8 cellular contexts compared by ENCODE assay signal in the genomic region with DNA sequence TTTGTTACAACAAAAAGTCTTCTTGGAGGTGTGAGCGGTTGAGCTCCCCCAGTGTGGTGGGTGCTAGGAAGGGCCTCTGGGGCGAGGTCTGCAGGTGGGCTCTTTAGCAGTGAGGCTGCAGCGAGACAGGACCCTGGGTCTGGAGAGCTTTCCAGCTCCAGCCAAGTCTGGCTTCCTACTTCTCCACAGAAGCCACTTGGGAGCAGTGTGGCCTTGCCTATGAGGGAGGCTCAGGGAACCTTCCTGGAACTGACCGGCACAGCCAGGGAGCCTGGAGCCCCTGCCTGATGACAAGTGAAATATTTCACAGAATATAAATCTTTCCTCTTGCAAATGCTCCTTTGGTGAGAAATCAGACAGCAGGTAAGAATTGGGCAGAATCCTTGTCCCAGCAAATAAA.
A peak's percentile ranks its signal among the peaks of the same experiment; 100 is the strongest.
DNase-seq lines count a peak whose midpoint lies in the region; ATAC-seq and TF ChIP-seq lines count a peak whose summit lies in the region.
"Had no signal": no experiment of that assay in that cellular context is flagged by ENCODE, and none has a peak within 500 bp of the region (broad histone marks: within the 10 kb centered on the region; RNA-seq: fewer than 3 reads in every experiment).

No MANE protein-coding gene starts in this region.

- no peaks in the 10 kb centered on the region for H3K4me1 Mint-ChIP-seq in HFFc6 (ENCODE audit: low read depth)
- H3K4me1 Mint-ChIP-seq in activated T-cell treated with anti-CD3 and anti-CD28 coated beads, Interleukin-2, amount 50 U/mL, for 24 hours (ENCODE audit: low read depth) = no peaks in the 10 kb centered on the region

- 43 to 63% methylated on average over 4 of the region's 4 CpGs for WGBS in sigmoid colon, 2 donors

- TF ChIP-seq CTCF in HFFc6 (IDR thresholded peaks at IDR 0.05) (no peak; the same call in 1 of the 2 replicates), sigmoid colon (IDR thresholded peaks at IDR 0.05) (peak in 3 of 4 experiments; percentile 9 to 37 (median 29))

- peaks cover 0 to 6% (median 0%) of the 10 kb centered on the region in 4 donors for H3K4me1 ChIP-seq in sigmoid colon

- no peaks in the 10 kb centered on the region for H3K27me3 ChIP-seq in sigmoid colon

- no peak for TF ChIP-seq EP300 in sigmoid colon (IDR thresholded peaks at IDR 0.05)

- no peaks in the 10 kb centered on the region for H3K9me3 Mint-ChIP-seq in HFFc6
- peaks cover 2% of the 10 kb centered on the region for H3K9me3 Mint-ChIP-seq in activated T-cell treated with anti-CD3 and anti-CD28 coated beads, Interleukin-2, amount 50 U/mL, for 24 hours

- ATAC-seq in SK-N-SH treated with all-trans-retinoic acid at 6 μM for 48 hours (peak; percentile 58; the same call in 1 of the 3 replicates), GM21390 (IDR thresholded peaks at IDR 0.05; ENCODE audit: unreplicated experiment) (no peak)

- H3K27ac ChIP-seq in sigmoid colon = no peak overlapping the region

- no peak overlapping the region for H3K4me3 ChIP-seq in sigmoid colon

- no peaks in the 10 kb centered on the region for H3K9me3 ChIP-seq in sigmoid colon

- no peaks in the 10 kb centered on the region for H3K36me3 ChIP-seq in sigmoid colon

- peak; percentile 3 for DNase-seq in HFFc6
- peak; percentile 24 for DNase-seq in hepatic stellate cell (ENCODE audit: low spot score)
- peak; percentile 81 for DNase-seq in sigmoid colon
- no peak for DNase-seq in activated T-cell treated with anti-CD3 and anti-CD28 coated beads, Interleukin-2, amount 50 U/mL, for 24 hours
- DNase-seq in GOT3 (lab: John Stamatoyannopoulos, UW) = no peak
- DNase-seq: MM.1S had no signal

- TF ChIP-seq POLR2A in sigmoid colon (IDR thresholded peaks at IDR 0.05) = no peak

- H3K27ac Mint-ChIP-seq in HFFc6 = no peak overlapping the region
- no peak overlapping the region for H3K27ac Mint-ChIP-seq in activated T-cell treated with anti-CD3 and anti-CD28 coated beads, Interleukin-2, amount 50 U/mL, for 24 hours

- no peak overlapping the region for H3K4me3 Mint-ChIP-seq in HFFc6
- H3K4me3 Mint-ChIP-seq in activated T-cell treated with anti-CD3 and anti-CD28 coated beads, Interleukin-2, amount 50 U/mL, for 24 hours = no peak overlapping the region

- intact Hi-C loops in sigmoid colon (cut with DNase I) = loop anchor here (5.0 to 10.0 kb wide), 3 partner anchors 710 to 1753 kb away; no protein-coding TSS in a partner anchor

- H3K36me3 Mint-ChIP-seq in HFFc6 (ENCODE audit: low read depth) = no peaks in the 10 kb centered on the region
- H3K36me3 Mint-ChIP-seq in activated T-cell treated with anti-CD3 and anti-CD28 coated beads, Interleukin-2, amount 50 U/mL, for 24 hours (ENCODE audit: low read depth) = no peaks in the 10 kb centered on the region

- peaks cover 4% of the 10 kb centered on the region; the same call in 1 of the 2 replicates for H3K27me3 Mint-ChIP-seq in HFFc6 (ENCODE audit: insufficient read depth)
- H3K27me3 Mint-ChIP-seq in activated T-cell treated with anti-CD3 and anti-CD28 coated beads, Interleukin-2, amount 50 U/mL, for 24 hours = peaks cover 16% of the 10 kb centered on the region

TF ChIP-seq in SK-N-SH treated with all-trans-retinoic acid at 6 μM for 48 hours, 23 proteins besides CTCF, POLR2A, EP300 and RAD21:
- TF ChIP-seq, protein P1, sequence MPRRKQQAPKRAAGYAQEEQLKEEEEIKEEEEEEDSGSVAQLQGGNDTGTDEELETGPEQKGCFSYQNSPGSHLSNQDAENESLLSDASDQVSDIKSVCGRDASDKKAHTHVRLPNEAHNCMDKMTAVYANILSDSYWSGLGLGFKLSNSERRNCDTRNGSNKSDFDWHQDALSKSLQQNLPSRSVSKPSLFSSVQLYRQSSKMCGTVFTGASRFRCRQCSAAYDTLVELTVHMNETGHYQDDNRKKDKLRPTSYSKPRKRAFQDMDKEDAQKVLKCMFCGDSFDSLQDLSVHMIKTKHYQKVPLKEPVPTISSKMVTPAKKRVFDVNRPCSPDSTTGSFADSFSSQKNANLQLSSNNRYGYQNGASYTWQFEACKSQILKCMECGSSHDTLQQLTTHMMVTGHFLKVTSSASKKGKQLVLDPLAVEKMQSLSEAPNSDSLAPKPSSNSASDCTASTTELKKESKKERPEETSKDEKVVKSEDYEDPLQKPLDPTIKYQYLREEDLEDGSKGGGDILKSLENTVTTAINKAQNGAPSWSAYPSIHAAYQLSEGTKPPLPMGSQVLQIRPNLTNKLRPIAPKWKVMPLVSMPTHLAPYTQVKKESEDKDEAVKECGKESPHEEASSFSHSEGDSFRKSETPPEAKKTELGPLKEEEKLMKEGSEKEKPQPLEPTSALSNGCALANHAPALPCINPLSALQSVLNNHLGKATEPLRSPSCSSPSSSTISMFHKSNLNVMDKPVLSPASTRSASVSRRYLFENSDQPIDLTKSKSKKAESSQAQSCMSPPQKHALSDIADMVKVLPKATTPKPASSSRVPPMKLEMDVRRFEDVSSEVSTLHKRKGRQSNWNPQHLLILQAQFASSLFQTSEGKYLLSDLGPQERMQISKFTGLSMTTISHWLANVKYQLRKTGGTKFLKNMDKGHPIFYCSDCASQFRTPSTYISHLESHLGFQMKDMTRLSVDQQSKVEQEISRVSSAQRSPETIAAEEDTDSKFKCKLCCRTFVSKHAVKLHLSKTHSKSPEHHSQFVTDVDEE (CRISPR knock-in tag; IDR thresholded peaks at IDR 0.05) = peak; percentile 14; the same call in 1 of the 2 replicates
- no peak for TF ChIP-seq ZC3H10 (CRISPR knock-in tag; IDR thresholded peaks at IDR 0.05)

Comparison
In these comparisons a context has a peak if more than half of its experiments do, and no peak if none do; other contexts are left out.
1. DNase-seq: peak in HFFc6 (single experiment), hepatic stellate cell (single experiment) and sigmoid colon (single experiment); none in activated T-cell treated with anti-CD3 and anti-CD28 coated beads, Interleukin-2, amount 50 U/mL, for 24 hours (single experiment) and GOT3 (single experiment).